ENCODE assay signal across 8 cellular contexts in the genomic region with DNA sequence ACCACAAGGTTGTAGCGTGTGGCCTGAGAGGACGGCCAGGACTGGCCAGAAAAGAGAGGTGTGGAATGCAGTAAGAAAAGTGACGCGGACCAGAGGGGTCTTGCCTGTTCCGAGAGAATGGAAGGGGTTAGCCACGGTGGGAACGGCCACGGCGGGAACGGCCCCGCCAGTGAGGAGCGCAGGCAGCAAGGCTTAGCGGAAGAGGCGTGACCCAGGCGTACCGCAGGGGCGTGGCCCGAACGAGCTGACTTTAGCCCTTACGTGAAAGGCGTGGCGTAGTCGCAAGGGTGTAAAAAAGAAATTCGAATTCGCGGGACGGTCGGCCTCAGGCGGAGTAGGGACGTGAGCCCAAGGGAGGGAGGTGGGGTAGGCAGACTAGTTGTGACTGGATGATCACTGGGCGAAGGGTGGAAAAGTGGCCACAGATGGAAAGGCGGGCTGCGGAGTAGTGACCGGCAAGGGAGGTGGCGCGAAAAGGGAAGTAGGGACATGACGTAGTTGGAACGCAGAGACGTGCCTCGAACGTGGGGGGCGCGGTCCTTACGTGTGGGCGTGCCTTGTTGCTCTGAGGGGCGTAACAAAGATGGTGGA. TPM values are rescaled to one million over a fixed set of nuclear protein-coding genes. Genes with fewer than 3 reads are reported as not detected.
A peak's percentile ranks its signal among the peaks of the same experiment; 100 is the strongest.
DNase-seq lines count a peak whose midpoint lies in the region; ATAC-seq and TF ChIP-seq lines count a peak whose summit lies in the region.

No MANE protein-coding gene starts in this region.

- H3K36me3 Mint-ChIP-seq in HFFc6 (ENCODE audit: low read depth) (no peaks in the 10 kb centered on the region), glutamatergic neuron (ENCODE audit: unreplicated experiment) (no peaks in the 10 kb centered on the region)
- H3K36me3 Mint-ChIP-seq in activated naive CD4-positive, alpha-beta T cell treated with anti-CD3 and anti-CD28 coated beads, Interleukin-2, amount 10 ng/mL, durations not matched to agents 7 days and 5 days: peaks cover 1% of the 10 kb centered on the region

- H2AFZ ChIP-seq in osteoblast (ENCODE audit: low read length): peak overlapping the region; percentile 100

- H4K20me1 ChIP-seq in osteoblast (ENCODE audit: insufficient read depth, low read length): peaks cover 14% of the 10 kb centered on the region

- H3K9me3 Mint-ChIP-seq in HFFc6 (no peaks in the 10 kb centered on the region), glutamatergic neuron (ENCODE audit: unreplicated experiment) (no peaks in the 10 kb centered on the region)
- H3K9me3 Mint-ChIP-seq in activated naive CD4-positive, alpha-beta T cell treated with anti-CD3 and anti-CD28 coated beads, Interleukin-2, amount 10 ng/mL, durations not matched to agents 7 days and 5 days: no peaks in the 10 kb centered on the region

- H3K4me1 ChIP-seq in SJSA1 (replicated peaks): no peaks in the 10 kb centered on the region; the same call in 1 of the 2 replicates
- H3K4me1 ChIP-seq in osteoblast (ENCODE audit: insufficient read depth, low read length): peaks cover 19% of the 10 kb centered on the region
- peaks cover 0 to 9% of the 10 kb centered on the region in 2 donors for H3K4me1 ChIP-seq in thoracic aorta (ENCODE audit: control insufficient read depth in 1 of 2, low read depth in 2 of 2)

- H3K4me3 Mint-ChIP-seq in HFFc6 (no peak overlapping the region), glutamatergic neuron (ENCODE audit: unreplicated experiment) (no peak overlapping the region)
- no peak overlapping the region for H3K4me3 Mint-ChIP-seq in activated naive CD4-positive, alpha-beta T cell treated with anti-CD3 and anti-CD28 coated beads, Interleukin-2, amount 10 ng/mL, durations not matched to agents 7 days and 5 days

- H3K4me3 ChIP-seq in GM06990 (replicated peaks; ENCODE audit: low read depth, low read length) (peak overlapping the region; percentile 88), SJSA1 (peak overlapping the region; percentile 79), osteoblast (ENCODE audit: insufficient read depth, low read length) (peak overlapping the region; percentile 98), thoracic aorta (peak overlapping the region; percentile 76)

- no peak overlapping the region for H3K27ac Mint-ChIP-seq in HFFc6
- H3K27ac Mint-ChIP-seq in activated naive CD4-positive, alpha-beta T cell treated with anti-CD3 and anti-CD28 coated beads, Interleukin-2, amount 10 ng/mL, durations not matched to agents 7 days and 5 days: no peak overlapping the region
- H3K27ac Mint-ChIP-seq in glutamatergic neuron (ENCODE audit: unreplicated experiment): no peak overlapping the region

- TF ChIP-seq CTCF in GM06990 (IDR thresholded peaks at IDR 0.05; ENCODE audit: insufficient read depth, low read length, poor library complexity, severe bottlenecking) (no peak), HFFc6 (IDR thresholded peaks at IDR 0.05) (no peak), glutamatergic neuron (IDR thresholded peaks at IDR 0.05; ENCODE audit: partially characterized antibody, unreplicated experiment) (no peak), osteoblast (IDR thresholded peaks at IDR 0.05; ENCODE audit: extremely low read depth, low read depth, low read length) (no peak), thoracic aorta (IDR thresholded peaks at IDR 0.05) (no peak)

- peak; percentile 95 for ATAC-seq in thoracic aorta (ENCODE audit: insufficient number of reproducible peaks, low FRiP score, low read depth)

- H3K4me2 ChIP-seq in osteoblast (ENCODE audit: insufficient read depth, low read length): peak overlapping the region; percentile 98

- H3K27ac ChIP-seq in SJSA1 (peak overlapping the region; percentile 99), osteoblast (ENCODE audit: low read depth, low read length) (peak overlapping the region; percentile 99), thoracic aorta (peak overlapping the region; percentile 89 to 94)

- no peaks in the 10 kb centered on the region for H3K27me3 ChIP-seq in GM06990 (replicated peaks; ENCODE audit: control insufficient read depth, insufficient read depth, low read length)
- H3K27me3 ChIP-seq in SJSA1 (replicated peaks): no peaks in the 10 kb centered on the region
- H3K27me3 ChIP-seq in osteoblast (ENCODE audit: insufficient read depth, low read length): no peaks in the 10 kb centered on the region
- no peaks in the 10 kb centered on the region for H3K27me3 ChIP-seq in thoracic aorta (replicated peaks; ENCODE audit: insufficient read depth)

- no peaks in the 10 kb centered on the region for H3K27me3 Mint-ChIP-seq in HFFc6 (ENCODE audit: insufficient read depth)
- peaks cover 4% of the 10 kb centered on the region for H3K27me3 Mint-ChIP-seq in activated naive CD4-positive, alpha-beta T cell treated with anti-CD3 and anti-CD28 coated beads, Interleukin-2, amount 10 ng/mL, durations not matched to agents 7 days and 5 days
- H3K27me3 Mint-ChIP-seq in glutamatergic neuron (ENCODE audit: unreplicated experiment): no peaks in the 10 kb centered on the region

- H3K9me3 ChIP-seq in SJSA1 (replicated peaks): no peaks in the 10 kb centered on the region
- H3K9me3 ChIP-seq in osteoblast (ENCODE audit: low read depth, low read length): no peaks in the 10 kb centered on the region
- no peaks in the 10 kb centered on the region for H3K9me3 ChIP-seq in thoracic aorta

- H3K79me2 ChIP-seq in osteoblast (ENCODE audit: insufficient read depth, low read length): peaks cover 46% of the 10 kb centered on the region

- H3K4me1 Mint-ChIP-seq in HFFc6 (ENCODE audit: low read depth): peaks cover 17% of the 10 kb centered on the region
- peaks cover 7% of the 10 kb centered on the region for H3K4me1 Mint-ChIP-seq in activated naive CD4-positive, alpha-beta T cell treated with anti-CD3 and anti-CD28 coated beads, Interleukin-2, amount 10 ng/mL, durations not matched to agents 7 days and 5 days
- H3K4me1 Mint-ChIP-seq in glutamatergic neuron (ENCODE audit: low read depth, unreplicated experiment): no peaks in the 10 kb centered on the region

- CTCF ChIA-PET in activated naive CD4-positive, alpha-beta T cell treated with anti-CD3 and anti-CD28 coated beads, Interleukin-2, amount 10 ng/mL, durations not matched to agents 7 days and 5 days (lab: Charles Lee): no interaction called here

- H3K36me3 ChIP-seq in GM06990 (ENCODE audit: control insufficient read depth, insufficient read depth, low read length): no peaks in the 10 kb centered on the region
- H3K36me3 ChIP-seq in SJSA1: 0 out of 2 replicates have a peak, but pooled peaks cover 3% of the 10 kb centered on the region
- peaks cover 7% of the 10 kb centered on the region for H3K36me3 ChIP-seq in osteoblast (ENCODE audit: insufficient read depth, low read length)
- no peaks in the 10 kb centered on the region for H3K36me3 ChIP-seq in thoracic aorta

- DNase-seq in GM06990 (ENCODE audit: extremely low read depth, insufficient read length): peak; percentile 97
- peak; percentile 57 for DNase-seq in HFFc6
- peak; percentile 87 for DNase-seq in NAMALWA (ENCODE audit: low spot score)
- DNase-seq in SJSA1 (ENCODE audit: low read depth in 1 of 2, low spot score in 2 of 2): peak; percentile 78 to 97
- DNase-seq in activated naive CD4-positive, alpha-beta T cell treated with anti-CD3 and anti-CD28 coated beads, Interleukin-2, amount 10 ng/mL, durations not matched to agents 7 days and 5 days: peak; percentile 87
- DNase-seq in glutamatergic neuron: peak; percentile 80
- peak; percentile 90 for DNase-seq in osteoblast (ENCODE audit: insufficient read length, low spot score, missing footprints)
- peak; percentile 31 for DNase-seq in thoracic aorta (ENCODE audit: low spot score)

RNA-seq across cellular contexts. Expression of a gene that starts 10.4 kb away (rescaled TPM):
- total RNA-seq in HFFc6 (2021; fragmentation: NEBNext Ultra II Directional; extraction: Animal tissue kit (Norgen Biotek cat#: 25700)): under 1 TPM in 3 of 6 experiments, not detected in 3; 0.13 to 0.28 (median 0.17) TPM
- not detected in 2 replicates for total RNA-seq in SJSA1 (2014; rRNA removed; shearing (Covaris generic))
- total RNA-seq in glutamatergic neuron (ENCODE audit: unreplicated experiment): 0.27 TPM
- 0.29 and 0.36 TPM in 2 replicates for total RNA-seq in osteoblast
- under 1 TPM in 1 of 2 donors, not detected in 1; 0.78 TPM for total RNA-seq in thoracic aorta

Comparison
In these comparisons a context has a peak if more than half of its experiments do, and no peak if none do; other contexts are left out.
1. Peak in every context shown above with its lines: DNase-seq, ATAC-seq, H3K4me3 ChIP-seq and H3K27ac ChIP-seq.
2. DNase-seq: peak in every context shown above with its lines; median percentile 97 in GM06990; 90 in osteoblast; 88 in SJSA1; 87 in NAMALWA; 87 in activated naive CD4-positive, alpha-beta T cell treated with anti-CD3 and anti-CD28 coated beads, Interleukin-2, amount 10 ng/mL, durations not matched to agents 7 days and 5 days; 80 in glutamatergic neuron; 57 in HFFc6; 31 in thoracic aorta.